ENCODE assay signal across 9 cellular contexts in the genomic region with DNA sequence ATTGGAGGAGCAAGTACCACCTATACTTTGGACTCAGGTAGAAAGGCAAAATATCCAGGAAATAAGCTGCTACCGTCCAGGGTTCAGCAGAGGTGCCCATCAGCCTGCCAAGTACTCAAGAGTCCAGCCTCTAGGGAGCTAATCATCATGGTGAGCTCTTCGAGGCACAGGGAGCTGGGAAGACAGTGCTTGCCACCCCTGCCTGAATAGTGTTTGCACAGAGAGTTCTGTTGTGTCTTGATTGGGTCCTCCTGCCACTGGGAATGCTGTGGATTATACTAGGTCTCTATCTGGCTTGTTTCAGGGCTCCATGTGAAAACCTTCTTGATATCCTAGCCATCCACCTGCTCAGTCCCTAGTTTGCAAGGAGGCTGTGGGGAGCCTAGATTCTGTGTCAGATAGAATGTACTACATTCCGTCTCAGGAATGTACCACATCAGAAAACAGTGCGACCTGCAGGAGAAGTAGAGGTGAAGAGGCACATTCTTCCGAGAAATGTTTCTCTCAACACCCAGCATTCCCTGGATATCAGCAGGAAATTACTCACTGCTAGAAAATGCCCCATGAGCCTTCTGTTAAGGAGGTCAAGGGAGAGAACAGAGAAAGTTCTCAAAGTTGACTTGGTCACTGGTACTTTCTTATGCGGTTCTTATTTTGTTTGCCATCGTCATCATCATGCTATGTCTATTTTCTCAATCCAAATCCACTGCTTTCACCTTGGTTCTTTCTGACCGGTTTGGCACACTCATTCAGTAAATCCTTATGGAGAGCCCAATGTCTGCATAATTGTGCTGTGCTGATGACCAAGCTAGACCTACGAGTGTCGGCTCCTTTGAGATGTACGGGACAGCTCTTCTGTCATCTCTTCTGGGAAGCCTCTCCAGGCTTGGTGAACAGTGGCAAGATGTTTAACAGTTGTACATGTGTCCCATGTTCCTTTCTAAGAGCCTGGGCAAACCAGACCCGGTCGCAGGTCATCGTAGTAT. TPM values are rescaled to one million over a fixed set of nuclear protein-coding genes. Genes with fewer than 3 reads are reported as not detected.
DNase-seq lines count a peak whose midpoint lies in the region; TF ChIP-seq lines count a peak whose summit lies in the region.
"Had no signal": no experiment of that assay in that cellular context is flagged by ENCODE, and none has a peak within 500 bp of the region (broad histone marks: within the 10 kb centered on the region; RNA-seq: fewer than 3 reads in every experiment).

No MANE protein-coding gene starts in this region.

- TF ChIP-seq CTCF in epithelial cell of proximal tubule (conservative IDR thresholded peaks at IDR 0.05; ENCODE audit: low read depth, low read length), result peak; percentile 8

- peak overlapping the region; percentile 84 for H4K91ac ChIP-seq in trophoblast cell (ENCODE audit: low read depth, low read length)

- peak overlapping the region; percentile 94 for H2AK5ac ChIP-seq in trophoblast cell (ENCODE audit: low read length)

- H3K9me2 ChIP-seq in Karpas-422 (replicated peaks; ENCODE audit: insufficient read depth, low read length), result no peaks in the 10 kb centered on the region

- no peak overlapping the region for H3K23ac ChIP-seq in trophoblast cell (ENCODE audit: low read length)

- peak overlapping the region; percentile 44 for H3K18ac ChIP-seq in trophoblast cell (ENCODE audit: low read length)

- intact Hi-C loops in head of caudate nucleus (cut with DNase I), result no loop called here

- H2BK5ac ChIP-seq in trophoblast cell (ENCODE audit: low read depth, low read length, poor library complexity), result peak overlapping the region; percentile 87

- no peaks in the 10 kb centered on the region for H3K9me3 ChIP-seq in trophoblast cell (ENCODE audit: insufficient read depth, low read depth, low read length)
- no peaks in the 10 kb centered on the region for H3K9me3 ChIP-seq in Karpas-422 (ENCODE audit: low read length)

- H4K20me1 ChIP-seq in Karpas-422 (ENCODE audit: insufficient read depth, low read depth, low read length), result peaks cover 60% of the 10 kb centered on the region

- DNase-seq in GM04503 (ENCODE audit: low read depth) (peak; percentile 53), M059J (ENCODE audit: low read depth) (peak; percentile 100), epithelial cell of proximal tubule (ENCODE audit: low read depth) (peak; percentile 98), trophoblast cell (peak; percentile 81 to 94), DMS79 treated with DMSO at 0.1 percent for 48 hours (lab: John Stamatoyannopoulos, UW) (no peak), head of caudate nucleus (no peak), Karpas-422 (no peak), putamen (ENCODE audit: low spot score) (no peak)

- H4K12ac ChIP-seq in trophoblast cell (ENCODE audit: low read depth, low read length), result peak overlapping the region; percentile 35

- H2AFZ ChIP-seq in trophoblast cell (ENCODE audit: insufficient read depth, low read length, poor library complexity) (no peak overlapping the region), Karpas-422 (ENCODE audit: low read length) (no peak overlapping the region)

- peaks cover 12% of the 10 kb centered on the region for H3K79me1 ChIP-seq in trophoblast cell (ENCODE audit: low read length)

- H3K79me2 ChIP-seq in trophoblast cell (ENCODE audit: control insufficient read depth, insufficient read depth, low read length, poor library complexity) (peaks cover 3% of the 10 kb centered on the region), Karpas-422 (ENCODE audit: low read length) (no peaks in the 10 kb centered on the region)

- no peak overlapping the region for H3K4me3 ChIP-seq in epithelial cell of proximal tubule (ENCODE audit: low read depth, low read length)
- H3K4me3 ChIP-seq in trophoblast cell (ENCODE audit: low read depth, low read length), result no peak overlapping the region
- H3K4me3 ChIP-seq in Karpas-422 (ENCODE audit: low read length), result no peak overlapping the region
- H3K4me3 ChIP-seq: skin epidermis had no signal

- H3K27me3 ChIP-seq in trophoblast cell (ENCODE audit: insufficient read depth, low read length) (no peaks in the 10 kb centered on the region), Karpas-422 (ENCODE audit: low read length) (no peaks in the 10 kb centered on the region)

- peak overlapping the region; percentile 30 for H4K8ac ChIP-seq in trophoblast cell (ENCODE audit: low read depth, low read length)

- peak overlapping the region; percentile 92 for H2BK120ac ChIP-seq in trophoblast cell (ENCODE audit: insufficient read depth, low read length, poor library complexity)

- H3K4me2 ChIP-seq in trophoblast cell (ENCODE audit: low read length) (peak overlapping the region; percentile 27), Karpas-422 (ENCODE audit: low read depth, low read length, poor library complexity, severe bottlenecking) (no peak overlapping the region)

- H3K9ac ChIP-seq in trophoblast cell (ENCODE audit: low read length), result no peak overlapping the region
- H3K9ac ChIP-seq in Karpas-422 (ENCODE audit: low read length), result no peak overlapping the region

- H2BK12ac ChIP-seq in trophoblast cell (ENCODE audit: low read length), result peak overlapping the region; percentile 94

- H3K14ac ChIP-seq in trophoblast cell (ENCODE audit: low read length), result peak overlapping the region; percentile 75

- H3K4ac ChIP-seq in trophoblast cell (ENCODE audit: low read depth, low read length), result peak overlapping the region; percentile 42

- H3K27ac ChIP-seq in trophoblast cell (ENCODE audit: low read depth, low read length) (peak overlapping the region; percentile 74), Karpas-422 (ENCODE audit: low read length) (no peak overlapping the region)

- H3K4me1 ChIP-seq in trophoblast cell (ENCODE audit: control insufficient read depth in 1 of 2, insufficient read depth in 2 of 2, low read length in 2 of 2) (peaks cover 17% of the 10 kb centered on the region in 2 experiments), Karpas-422 (ENCODE audit: low read length) (peaks cover 12% of the 10 kb centered on the region)

- H3K36me3 ChIP-seq in trophoblast cell (ENCODE audit: control insufficient read depth in 1 of 2, insufficient read depth in 2 of 2, low read length in 2 of 2) (no peaks in the 10 kb centered on the region), Karpas-422 (ENCODE audit: insufficient read depth, low read length) (no peaks in the 10 kb centered on the region)

- no CpG with 5 or more reads among the region's 14 CpGs for WGBS in trophoblast cell (ENCODE audit: extremely low coverage, insufficient coverage, insufficient read length)

RNA-seq across cellular contexts. Expression of a gene that starts 30.7 kb away (rescaled TPM):
- 62.0 and 84.9 TPM in 2 replicates for total RNA-seq in M059J (2014; rRNA removed; shearing (Covaris generic))
- total RNA-seq in epithelial cell of proximal tubule, result 41.7 and 47.5 TPM in 2 replicates
- polyA plus RNA-seq in trophoblast cell (2013), result 27.0 and 27.9 TPM in 2 replicates
- 6.5 and 10.9 TPM in 2 replicates for total RNA-seq in Karpas-422 (2014; rRNA removed; shearing (Covaris generic); ENCODE audit: low replicate concordance)

Comparison
In these comparisons a context has a peak if more than half of its experiments do, and no peak if none do; other contexts are left out.
1. DNase-seq: peak in GM04503 (single experiment), M059J (single experiment), epithelial cell of proximal tubule (single experiment) and trophoblast cell (2 of 2); none in DMS79 treated with DMSO at 0.1 percent for 48 hours (single experiment), head of caudate nucleus (0 of 42), Karpas-422 (single experiment) and putamen (single experiment).